Comparison of ENCODE assay signal across 17 cellular contexts in genomic region chr20:1472556-1473243, GRCh38. TPM values are rescaled to one million over a fixed set of nuclear protein-coding genes. Genes with fewer than 3 reads are reported as not detected.
DNase-seq lines count a peak whose midpoint lies in the region; ATAC-seq, FAIRE-seq and TF ChIP-seq lines count a peak whose summit lies in the region.
"Had no signal": no experiment of that assay in that cellular context is flagged by ENCODE, and none has a peak within 500 bp of the region (broad histone marks: within the 10 kb centered on the region; RNA-seq: fewer than 3 reads in every experiment).

No MANE protein-coding gene starts in this region.

- H3K4me3 Mint-ChIP-seq in T-helper 2 cell treated with Interferon-gamma antibody and Interleukin-4, amounts not matched to agents 5 μg/mL and 100 μg/mL, for 36 hours = no peak overlapping the region
- H3K4me3 Mint-ChIP-seq: activated CD4-positive, alpha-beta memory T cell treated with anti-CD3 and anti-CD28 coated beads for 36 hours; stimulated activated naive CD8-positive, alpha-beta T cell treated with anti-CD3 and anti-CD28 coated beads, Interleukin-15, Interleukin-2, amounts not matched to agents 100 ng/mL and 50 ng/mL, for 24 hours had no signal

- FAIRE-seq in GM12892 (lab: Jason Lieb, UNC) = peak; percentile 64
- no peak for FAIRE-seq in GM12878 (lab: Jason Lieb, UNC)
- FAIRE-seq in small intestine (lab: Jason Lieb, UNC) = no peak

- H3K9me3 ChIP-seq in GM12878 (replicated peaks; ENCODE audit: control insufficient read depth, insufficient read depth, low read length) = no peaks in the 10 kb centered on the region
- H3K9me3 ChIP-seq in small intestine (ENCODE audit: control insufficient read depth, low read depth) = no peaks in the 10 kb centered on the region
- H3K9me3 ChIP-seq: colonic mucosa, esophagus squamous epithelium, HAP-1, heart right ventricle had no signal

- peak overlapping the region; percentile 5; the same call in 1 of the 2 replicates for H2AFZ ChIP-seq in GM12878 (ENCODE audit: control insufficient read depth, low read depth, low read length)

- BruUV-seq in GM12878 (replicated peaks; lab: Mats Ljungman, UMichigan) = no TSS peak

- ATAC-seq in GM12878 = peak; percentile 61
- ATAC-seq in HG03025 (IDR thresholded peaks at IDR 0.05; ENCODE audit: low FRiP score, unreplicated experiment) = no peak
- ATAC-seq: heart right ventricle had no signal

- H3K4me2 ChIP-seq in GM12878 (ENCODE audit: control insufficient read depth, insufficient read depth) = no peak overlapping the region

- H3K4me1 ChIP-seq in GM12878 (ENCODE audit: control insufficient read depth, insufficient read depth, low read length) (peaks cover 3% of the 10 kb centered on the region; the same call in 1 of the 2 replicates), small intestine (ENCODE audit: control insufficient read depth in 2 of 2, insufficient read depth in 1 of 2, low read depth in 1 of 2, low read length in 1 of 2) (peaks cover 8% of the 10 kb centered on the region in 2 donors)

- CTCF ChIA-PET in GM12878 (lab: Yijun Ruan, JAX) = interaction anchor here (0.8 to 4.1 kb wide), 5 partner anchors 14 to 304 kb away, joined by 3 to 29 read pairs (median 4); no protein-coding TSS in a partner anchor

- H3K4me3 ChIP-seq in GM12878 (no peak overlapping the region), small intestine (ENCODE audit: low read depth in 1 of 2, low read length in 2 of 2) (no peak overlapping the region)
- H3K4me3 ChIP-seq: colonic mucosa, esophagus squamous epithelium, HAP-1, heart right ventricle had no signal

- H3K36me3 ChIP-seq in GM12878 (ENCODE audit: control insufficient read depth in 2 of 2, insufficient read depth in 2 of 2, low read length in 1 of 2) (no peaks in the 10 kb centered on the region), small intestine (ENCODE audit: control insufficient read depth in 2 of 2, insufficient read depth in 2 of 2, low read length in 2 of 2) (no peaks in the 10 kb centered on the region)
- H3K36me3 ChIP-seq: colonic mucosa, esophagus squamous epithelium, HAP-1 had no signal

- H3K9ac ChIP-seq in GM12878 (ENCODE audit: control insufficient read depth, insufficient read depth, low read length) = no peak overlapping the region

- H3K27me3 Mint-ChIP-seq in T-helper 2 cell treated with Interferon-gamma antibody and Interleukin-4, amounts not matched to agents 5 μg/mL and 100 μg/mL, for 36 hours (ENCODE audit: low read depth) = peaks cover 11% of the 10 kb centered on the region

- DNase-seq in GM12892 (ENCODE audit: insufficient read length) = no peak
- DNase-seq in NOMO-1 (lab: John Stamatoyannopoulos, UW; ENCODE audit: unreplicated experiment in 2 of 2) = peak; percentile 87 to 88
- no peak for DNase-seq in GM12878 (ENCODE audit: low read depth, low spot score)
- peak; percentile 51 for DNase-seq in small intestine
- no peak for DNase-seq in T-helper 2 cell treated with Interferon-gamma antibody and Interleukin-4, amounts not matched to agents 5 μg/mL and 100 μg/mL, for 36 hours (ENCODE audit: low spot score)
- no peak for DNase-seq in effector CD4-positive, alpha-beta T cell
- DNase-seq: activated CD4-positive, alpha-beta memory T cell treated with anti-CD3 and anti-CD28 coated beads for 36 hours; C1 segment of cervical spinal cord; colonic mucosa; DND-41; esophagus squamous epithelium; heart right ventricle; NCI-H187 treated with DMSO at 0.1 percent for 48 hours; NCI-H526 had no signal

- H3K27ac ChIP-seq in GM12878 (ENCODE audit: control insufficient read depth, insufficient read depth) = no peak overlapping the region
- no peak overlapping the region for H3K27ac ChIP-seq in small intestine (ENCODE audit: low read depth in 1 of 2, low read length in 1 of 2)
- H3K27ac ChIP-seq: colonic mucosa had no signal

- 40% methylated on average over 9 of the region's 9 CpGs for WGBS in GM12878 (ENCODE audit: insufficient coverage, insufficient replicate concordance, low lambda C conversion rate, missing lambda C conversion rate)
- 28 to 52% (median 40%) methylated on average over 9 of the region's 9 CpGs for WGBS in small intestine, 3 donors

- H3K27ac Mint-ChIP-seq in T-helper 2 cell treated with Interferon-gamma antibody and Interleukin-4, amounts not matched to agents 5 μg/mL and 100 μg/mL, for 36 hours = no peak overlapping the region
- H3K27ac Mint-ChIP-seq: activated CD4-positive, alpha-beta memory T cell treated with anti-CD3 and anti-CD28 coated beads for 36 hours; stimulated activated naive CD8-positive, alpha-beta T cell treated with anti-CD3 and anti-CD28 coated beads, Interleukin-15, Interleukin-2, amounts not matched to agents 100 ng/mL and 50 ng/mL, for 24 hours had no signal

- H3K9me3 Mint-ChIP-seq in T-helper 2 cell treated with Interferon-gamma antibody and Interleukin-4, amounts not matched to agents 5 μg/mL and 100 μg/mL, for 36 hours = no peaks in the 10 kb centered on the region
- H3K9me3 Mint-ChIP-seq: activated CD4-positive, alpha-beta memory T cell treated with anti-CD3 and anti-CD28 coated beads for 36 hours; stimulated activated naive CD8-positive, alpha-beta T cell treated with anti-CD3 and anti-CD28 coated beads, Interleukin-15, Interleukin-2, amounts not matched to agents 100 ng/mL and 50 ng/mL, for 24 hours had no signal

- H4K20me1 ChIP-seq in GM12878 (ENCODE audit: control insufficient read depth, insufficient read depth) = no peaks in the 10 kb centered on the region

- POLR2A ChIA-PET in GM12878 (lab: Charles Lee) = no interaction called here

- RAD21 ChIA-PET in GM12878 (lab: Charles Lee; ENCODE audit: unreplicated experiment) = interaction anchor here (2.8 kb wide), 1 partner anchor 31 kb away, joined by 23 read pairs; no protein-coding TSS in a partner anchor

- TF ChIP-seq RAD21 in GM12878 (IDR thresholded peaks at IDR 0.05; ENCODE audit: insufficient read depth, low read depth, low read length) = no peak

- no peaks in the 10 kb centered on the region; a peak in 2 of 4 replicates for H3K27me3 ChIP-seq in GM12878 (replicated peaks in 1 of 2; ENCODE audit: control insufficient read depth in 2 of 2, insufficient read depth in 2 of 2, low read length in 1 of 2)
- H3K27me3 ChIP-seq in small intestine (ENCODE audit: control insufficient read depth in 2 of 2, insufficient read depth in 2 of 2, low read length in 2 of 2) = no peaks in the 10 kb centered on the region
- H3K27me3 ChIP-seq: colonic mucosa, esophagus squamous epithelium had no signal

- TF ChIP-seq CTCF in GM12878 (IDR thresholded peaks at IDR 0.05 in 2 of 3, conservative IDR thresholded peaks at IDR 0.05 in 1 of 3; ENCODE audit: control insufficient read depth in 2 of 3, extremely low read depth in 1 of 3, insufficient read depth in 1 of 3, low read depth in 3 of 3, low read length in 3 of 3) = no peak

- H3K4me1 Mint-ChIP-seq in T-helper 2 cell treated with Interferon-gamma antibody and Interleukin-4, amounts not matched to agents 5 μg/mL and 100 μg/mL, for 36 hours (ENCODE audit: low read depth) = peaks cover 5% of the 10 kb centered on the region

- no peaks in the 10 kb centered on the region for H3K79me2 ChIP-seq in GM12878 (ENCODE audit: control insufficient read depth, insufficient read depth, low read length)

- TF ChIP-seq POLR2A in GM12892 (IDR thresholded peaks at IDR 0.05; ENCODE audit: low read depth, low read length) (no peak), GM12878 (IDR thresholded peaks at IDR 0.05; ENCODE audit: low read depth, low read length) (no peak)

- intact Hi-C loops in GM12878 (cut with micrococcal nuclease; ENCODE audit: unreplicated experiment) = no loop called here

- in situ Hi-C loops in GM12878 (cut with MboI) = no loop called here

- no peak for TF ChIP-seq EP300 in GM12878 (IDR thresholded peaks at IDR 0.05; ENCODE audit: borderline replicate concordance in 1 of 2, control insufficient read depth in 1 of 2, low read depth in 2 of 2, low read length in 2 of 2)

- SMC1A ChIA-PET in GM12878 (lab: Charles Lee; ENCODE audit: uncharacterized antibody, unreplicated experiment) = interaction anchor here (3.7 kb wide), 1 partner anchor 31 kb away, joined by 21 read pairs; no protein-coding TSS in a partner anchor

- H3K36me3 Mint-ChIP-seq in T-helper 2 cell treated with Interferon-gamma antibody and Interleukin-4, amounts not matched to agents 5 μg/mL and 100 μg/mL, for 36 hours (ENCODE audit: low read depth) = no peaks in the 10 kb centered on the region
- H3K36me3 Mint-ChIP-seq: activated CD4-positive, alpha-beta memory T cell treated with anti-CD3 and anti-CD28 coated beads for 36 hours had no signal

RNA-seq across cellular contexts. Expression of gene NSFL1C, which starts 6.1 kb away (rescaled TPM):
- polyA plus RNA-seq in GM12892 (2012; ENCODE audit: missing spikeins) = 31.9 TPM
- 45.2 and 47.9 TPM in 2 replicates for total RNA-seq in GM12878 (2013; cell fraction: nucleolus; rRNA removed)
- 34.8 and 34.9 TPM in 2 replicates for total RNA-seq in GM12878 (2014; rRNA removed)
- 19.5 and 21.5 TPM in 2 replicates for total RNA-seq in GM12878 (2014; rRNA removed; fragmentation: Illumina TruSeq; extraction: Trizol)
- 74.4 and 75.8 TPM in 2 replicates for total RNA-seq in GM12878 (2021)
- 14.3 TPM for polyA plus RNA-seq in GM12878 (2011; ENCODE audit: low read depth)
- polyA plus RNA-seq in GM12878 (2011; rRNA removed) = 19.9 and 31.0 TPM in 2 replicates
- 22.0 and 27.3 TPM in 2 replicates for polyA plus RNA-seq in GM12878 (2011; cell fraction: cytosol; rRNA removed)
- polyA plus RNA-seq in GM12878 (2011; cell fraction: nucleus; rRNA removed) = 45.3 and 47.5 TPM in 2 replicates
- polyA plus RNA-seq in GM12878 (2012) = 28.6 and 33.2 TPM in 2 replicates
- 75.4 and 77.5 TPM in 2 replicates for polyA plus RNA-seq in GM12878 (2014; fragmentation: Illumina TruSeq; extraction: Trizol)
- polyA plus RNA-seq in GM12878 (2014; fragmentation: Nextera tagmentation; extraction: Ambion mirVana) = 10 to 100 TPM; 27.7 to 29.4 TPM
- 41.5 and 49.4 TPM in 2 replicates for polyA plus RNA-seq in GM12878 (2014; rRNA removed)
- polyA plus RNA-seq in GM12878 (2016; fragmentation: Nextera tagmentation; extraction: Ambion mirVana) = 100 to 1,000 TPM in 1 of 2 experiments, 10 to 100 TPM in 1; 92.2 to 100 TPM
- 18.4 and 20.6 TPM in 2 replicates for polyA minus RNA-seq in GM12878 (2011; rRNA and poly(A)+ RNA removed)
- polyA minus RNA-seq in GM12878 (2011; cell fraction: cytosol; rRNA and poly(A)+ RNA removed) = 4.5 and 8.5 TPM in 2 replicates
- polyA minus RNA-seq in GM12878 (2011; cell fraction: nucleus; rRNA and poly(A)+ RNA removed) = 32.8 and 50.0 TPM in 2 replicates
- polyA plus RNA-seq in small intestine = 10 to 100 TPM; 44.7 to 62.3 (median 45.7) TPM

RNA-seq across cellular contexts. Expression of gene SIRPB2, which starts 18.5 kb away (rescaled TPM):
- not detected for polyA plus RNA-seq in GM12892 (2012; ENCODE audit: missing spikeins)
- total RNA-seq in GM12878 (2013; cell fraction: nucleolus; rRNA removed) = not detected in 2 replicates
- total RNA-seq in GM12878 (2014; rRNA removed) = not detected in 2 replicates
- total RNA-seq in GM12878 (2014; rRNA removed; fragmentation: Illumina TruSeq; extraction: Trizol) = not detected in 2 replicates
- not detected in 2 replicates for total RNA-seq in GM12878 (2021)
- polyA plus RNA-seq in GM12878 (2011; ENCODE audit: low read depth) = not detected
- polyA plus RNA-seq in GM12878 (2011; rRNA removed) = not detected in 2 replicates
- polyA plus RNA-seq in GM12878 (2011; cell fraction: cytosol; rRNA removed) = not detected in 2 replicates
- polyA plus RNA-seq in GM12878 (2011; cell fraction: nucleus; rRNA removed) = not detected in 2 replicates
- not detected in 2 replicates for polyA plus RNA-seq in GM12878 (2012)
- not detected in 2 replicates for polyA plus RNA-seq in GM12878 (2014; fragmentation: Illumina TruSeq; extraction: Trizol)
- not detected for polyA plus RNA-seq in GM12878 (2014; fragmentation: Nextera tagmentation; extraction: Ambion mirVana)
- not detected in 2 replicates for polyA plus RNA-seq in GM12878 (2014; rRNA removed)
- not detected for polyA plus RNA-seq in GM12878 (2016; fragmentation: Nextera tagmentation; extraction: Ambion mirVana)
- not detected in 2 replicates for polyA minus RNA-seq in GM12878 (2011; rRNA and poly(A)+ RNA removed)
- not detected in 2 replicates for polyA minus RNA-seq in GM12878 (2011; cell fraction: cytosol; rRNA and poly(A)+ RNA removed)
- not detected in 2 replicates for polyA minus RNA-seq in GM12878 (2011; cell fraction: nucleus; rRNA and poly(A)+ RNA removed)
- 1 to 10 TPM in 1 of 3 donors, under 1 TPM in 1, not detected in 1; 0.81 to 1.7 TPM for polyA plus RNA-seq in small intestine
- total RNA-seq: activated CD4-positive, alpha-beta memory T cell treated with anti-CD3 and anti-CD28 coated beads for 36 hours had no signal

Comparison
In these comparisons a context has a peak if more than half of its experiments do, and no peak if none do; other contexts are left out.
1. DNase-seq: peak in NOMO-1 (2 of 2) and small intestine (single experiment); none in GM12892 (single experiment), GM12878 (single experiment), T-helper 2 cell treated with Interferon-gamma antibody and Interleukin-4, amounts not matched to agents 5 μg/mL and 100 μg/mL, for 36 hours (single experiment) and effector CD4-positive, alpha-beta T cell (single experiment).